ENCODE assay signal across 13 cellular contexts in genomic region chr1:54384471-54384870, GRCh38. TPM values are rescaled to one million over a fixed set of nuclear protein-coding genes. Genes with fewer than 3 reads are reported as not detected.
DNase-seq lines count a peak whose midpoint lies in the region; ATAC-seq and TF ChIP-seq lines count a peak whose summit lies in the region.
"Had no signal": no experiment of that assay in that cellular context is flagged by ENCODE, and none has a peak within 500 bp of the region (broad histone marks: within the 10 kb centered on the region; RNA-seq: fewer than 3 reads in every experiment).

No MANE protein-coding gene starts in this region.

- H3K9me3 Mint-ChIP-seq in naive thymus-derived CD4-positive, alpha-beta T cell: no peaks in the 10 kb centered on the region
- no peaks in the 10 kb centered on the region for H3K9me3 Mint-ChIP-seq in type B pancreatic cell
- H3K9me3 Mint-ChIP-seq: activated B cell treated with CpG ODN at 0.5 μM for 24 hours had no signal

- peak overlapping the region in 1 of 10 donors; percentile 18 for H3K4me3 Mint-ChIP-seq in naive thymus-derived CD4-positive, alpha-beta T cell
- H3K4me3 Mint-ChIP-seq in type B pancreatic cell: no peak overlapping the region
- H3K4me3 Mint-ChIP-seq: activated B cell treated with CpG ODN at 0.5 μM for 24 hours had no signal

- peaks cover 0 to 21% (median 4%) of the 10 kb centered on the region in 5 donors for H3K36me3 Mint-ChIP-seq in naive thymus-derived CD4-positive, alpha-beta T cell
- H3K36me3 Mint-ChIP-seq in type B pancreatic cell: peaks cover 20% of the 10 kb centered on the region

- no peak for ATAC-seq in naive thymus-derived CD4-positive, alpha-beta T cell
- ATAC-seq in GM21526 (IDR thresholded peaks at IDR 0.05; ENCODE audit: low FRiP score, unreplicated experiment) (no peak), left lobe of liver (no peak)

- H3K36me3 ChIP-seq in cardiac muscle cell (no peaks in the 10 kb centered on the region), colonic mucosa (no peaks in the 10 kb centered on the region)
- H3K36me3 ChIP-seq in naive thymus-derived CD4-positive, alpha-beta T cell (ENCODE audit: control insufficient read depth in 2 of 3, insufficient read depth in 3 of 3, low read length in 3 of 3): peaks cover 0 to 12% (median 5%) of the 10 kb centered on the region in 3 experiments

- H3K4me3 ChIP-seq in cardiac muscle cell: no peak overlapping the region
- no peak overlapping the region for H3K4me3 ChIP-seq in colonic mucosa
- H3K4me3 ChIP-seq in naive thymus-derived CD4-positive, alpha-beta T cell (ENCODE audit: low read length): no peak overlapping the region

- no peak overlapping the region for H3K9ac ChIP-seq in colonic mucosa (ENCODE audit: low read depth in 2 of 2, low read length in 2 of 2)

- no peaks in the 10 kb centered on the region for H3K27me3 ChIP-seq in cardiac muscle cell
- no peaks in the 10 kb centered on the region for H3K27me3 ChIP-seq in colonic mucosa
- H3K27me3 ChIP-seq in naive thymus-derived CD4-positive, alpha-beta T cell (ENCODE audit: control insufficient read depth in 2 of 2, insufficient read depth in 2 of 2, low read length in 2 of 2): no peaks in the 10 kb centered on the region

- CTCF ChIA-PET in naive thymus-derived CD4-positive, alpha-beta T cell (lab: Charles Lee): interaction anchor here (0.7 to 1.0 kb wide), 2 partner anchors 104 to 1261 kb away, joined by 3 to 10 read pairs; no protein-coding TSS in a partner anchor

- TF ChIP-seq CTCF in cardiac muscle cell (IDR thresholded peaks at IDR 0.05; ENCODE audit: low read depth, low read length) (no peak), colonic mucosa (IDR thresholded peaks at IDR 0.05) (no peak), type B pancreatic cell (conservative IDR thresholded peaks at IDR 0.05) (no peak)

- DNase-seq in cardiac muscle cell (ENCODE audit: low read depth in 1 of 2, low spot score in 1 of 2): no peak
- no peak for DNase-seq in cardiac septum (ENCODE audit: low spot score)
- no peak for DNase-seq in colonic mucosa
- no peak for DNase-seq in naive thymus-derived CD4-positive, alpha-beta T cell
- no peak for DNase-seq in type B pancreatic cell (ENCODE audit: extremely low spot score, unreplicated experiment)
- DNase-seq in left lobe of liver (ENCODE audit: low spot score): no peak
- no peak for DNase-seq in medulla oblongata (ENCODE audit: extremely low spot score)
- DNase-seq: activated B cell treated with CpG ODN at 0.5 μM for 24 hours; H7; NCI-H1930; NCI-H526; stimulated activated CD4-positive, alpha-beta T cell treated with anti-CD3 and anti-CD28 coated beads, Interleukin-4, amount 100 ng/mL, for 24 hours had no signal

- H3K27me3 Mint-ChIP-seq in naive thymus-derived CD4-positive, alpha-beta T cell: no peaks in the 10 kb centered on the region
- H3K27me3 Mint-ChIP-seq in type B pancreatic cell: no peaks in the 10 kb centered on the region
- H3K27me3 Mint-ChIP-seq: activated B cell treated with CpG ODN at 0.5 μM for 24 hours had no signal

- H3K27ac ChIP-seq in cardiac muscle cell: peak overlapping the region; percentile 69
- peak overlapping the region; percentile 72 for H3K27ac ChIP-seq in colonic mucosa
- H3K27ac ChIP-seq in naive thymus-derived CD4-positive, alpha-beta T cell (ENCODE audit: low read depth, low read length): no peak overlapping the region

- H3K27ac Mint-ChIP-seq in naive thymus-derived CD4-positive, alpha-beta T cell: peak overlapping the region in 8 of 9 donors; percentile 16 to 62 (median 51)
- H3K27ac Mint-ChIP-seq in type B pancreatic cell: peak overlapping the region; percentile 89
- H3K27ac Mint-ChIP-seq: activated B cell treated with CpG ODN at 0.5 μM for 24 hours had no signal

- no peaks in the 10 kb centered on the region for H3K9me3 ChIP-seq in cardiac muscle cell (ENCODE audit: low read depth)
- H3K9me3 ChIP-seq in colonic mucosa: no peaks in the 10 kb centered on the region
- no peaks in the 10 kb centered on the region for H3K9me3 ChIP-seq in naive thymus-derived CD4-positive, alpha-beta T cell (ENCODE audit: control insufficient read depth in 2 of 3, low read length in 3 of 3)

- intact Hi-C loops in cardiac septum (cut with DNase I): no loop called here
- intact Hi-C loops in colonic mucosa (cut with DNase I): no loop called here
- intact Hi-C loops in naive thymus-derived CD4-positive, alpha-beta T cell (cut with micrococcal nuclease): no loop called here

- H3K4me1 Mint-ChIP-seq in naive thymus-derived CD4-positive, alpha-beta T cell: peaks cover 35 to 85% (median 77%) of the 10 kb centered on the region in 7 donors
- peaks cover 36% of the 10 kb centered on the region for H3K4me1 Mint-ChIP-seq in type B pancreatic cell (ENCODE audit: unreplicated experiment)

- H3K4me1 ChIP-seq in cardiac muscle cell (ENCODE audit: low read depth) (peaks cover 31% of the 10 kb centered on the region), colonic mucosa (peaks cover 6% of the 10 kb centered on the region)
- H3K4me1 ChIP-seq in naive thymus-derived CD4-positive, alpha-beta T cell (ENCODE audit: control insufficient read depth in 2 of 2, insufficient read depth in 2 of 2, low read length in 2 of 2): peaks cover under 1 to 10% of the 10 kb centered on the region in 2 donors

- POLR2A ChIA-PET in naive thymus-derived CD4-positive, alpha-beta T cell (lab: Charles Lee): interaction anchor here (1.0 kb wide), 1 partner anchor 19 kb away, joined by 5 read pairs; no protein-coding TSS in a partner anchor

RNA-seq across cellular contexts. Expression of gene SSBP3, which starts 21.7 kb away (rescaled TPM):
- total RNA-seq in cardiac muscle cell: 81.0 and 90.6 TPM in 2 replicates
- polyA plus RNA-seq in cardiac muscle cell: 40.2 and 56.0 TPM in 2 replicates
- 45.4 TPM for total RNA-seq in cardiac septum
- total RNA-seq in colonic mucosa: 10 to 100 TPM; 63.8 to 76.5 TPM
- 100 to 1,000 TPM in 2 of 5 experiments, 10 to 100 TPM in 3; 69.4 to 124 (median 98.1) TPM for total RNA-seq in naive thymus-derived CD4-positive, alpha-beta T cell
- 10 to 100 TPM; 19.4 to 21.3 TPM for polyA plus RNA-seq in naive thymus-derived CD4-positive, alpha-beta T cell
- 69.5 and 129 TPM in 2 replicates for total RNA-seq in type B pancreatic cell (ENCODE audit: low replicate concordance)
- total RNA-seq in left lobe of liver: 21.7 TPM
